ENCODE assay signal across 1 cellular context in genomic region chr5:79505138-79505537, GRCh38.
TF ChIP-seq lines count a peak whose summit lies in the region.

No MANE protein-coding gene starts in this region.

TF ChIP-seq in GM23338, 12 proteins besides CTCF, POLR2A, EP300 and RAD21 (continued from another document):
- no peak for TF ChIP-seq ZNF462 (CRISPR knock-in tag; IDR thresholded peaks at IDR 0.05)
- TF ChIP-seq ZNF331 (CRISPR knock-in tag; IDR thresholded peaks at IDR 0.05; ENCODE audit: low read depth): no peak
